In genomic region chr12:32470936-32471335, GRCh38 we compare ENCODE assay signal across 1 cellular context.
TF ChIP-seq lines count a peak whose summit lies in the region.

No MANE protein-coding gene starts in this region.

TF ChIP-seq in HepG2, 621 proteins besides CTCF, POLR2A, EP300 and RAD21:
- TF ChIP-seq ZNF772 (CRISPR knock-in tag; IDR thresholded peaks at IDR 0.05) (no peak), HNF4A (CRISPR knock-in tag; IDR thresholded peaks at IDR 0.05) (peak; percentile 60)
